Comparison of ENCODE assay signal across 10 cellular contexts in genomic region chr14:101889898-101890297, GRCh38.
DNase-seq lines count a peak whose midpoint lies in the region; ATAC-seq and TF ChIP-seq lines count a peak whose summit lies in the region.
"Had no signal": no experiment of that assay in that cellular context is flagged by ENCODE, and none has a peak within 500 bp of the region (broad histone marks: within the 10 kb centered on the region; RNA-seq: fewer than 3 reads in every experiment).

No MANE protein-coding gene starts in this region.

- H3K36me3 Mint-ChIP-seq in CD4-positive, alpha-beta T cell (ENCODE audit: low read depth), result peaks cover 93% of the 10 kb centered on the region
- peaks cover 17% of the 10 kb centered on the region for H3K36me3 Mint-ChIP-seq in memory B cell

- no peaks in the 10 kb centered on the region for H3K9me3 ChIP-seq in CD4-positive, alpha-beta T cell (ENCODE audit: control insufficient read depth, low read length)
- H3K9me3 ChIP-seq: testis had no signal

- peak overlapping the region; percentile 31 for H3K27ac Mint-ChIP-seq in CD4-positive, alpha-beta T cell
- no peak overlapping the region for H3K27ac Mint-ChIP-seq in memory B cell

- no peak overlapping the region for H3K27ac ChIP-seq in CD4-positive, alpha-beta T cell (ENCODE audit: low read depth, low read length)
- H3K27ac ChIP-seq: testis had no signal

- in situ Hi-C loops in KBM-7 (cut with MboI; ENCODE audit: low pct_unique_long_range_greater_than_20kb, low sequenced_read_pairs), result no loop called here

- CTCF ChIA-PET in CD4-positive, alpha-beta T cell (lab: Charles Lee), result interaction anchor here (0.9 to 1.0 kb wide), 2 partner anchors 18 to 119 kb away, joined by 3 to 12 read pairs; no protein-coding TSS in a partner anchor

- intact Hi-C loops in CD4-positive, alpha-beta T cell (cut with DNase I, micrococcal nuclease), result loop anchor here in 1 of 2 experiments (1.0 to 5.0 kb wide), 2 partner anchors 119 to 183 kb away; no protein-coding TSS in a partner anchor

- TF ChIP-seq CTCF in CD4-positive, alpha-beta T cell (IDR thresholded peaks at IDR 0.05), result no peak

- H3K27me3 Mint-ChIP-seq in CD4-positive, alpha-beta T cell, result no peaks in the 10 kb centered on the region
- H3K27me3 Mint-ChIP-seq in memory B cell, result no peaks in the 10 kb centered on the region

- DNase-seq in CD4-positive, alpha-beta T cell, result no peak
- DNase-seq in KBM-7 (peak; percentile 7), astrocyte of the hippocampus (ENCODE audit: low read depth, low spot score) (peak; percentile 11), memory B cell (ENCODE audit: low spot score in 2 of 2) (no peak), EL (no peak), NCI-H748 treated with DMSO at 0.1 percent for 48 hours (lab: John Stamatoyannopoulos, UW) (no peak)
- DNase-seq: hippocampal formation, NCI-H1105 treated with DMSO at 0.1 percent for 48 hours, testis had no signal

- no peaks in the 10 kb centered on the region for H3K9me3 Mint-ChIP-seq in CD4-positive, alpha-beta T cell
- no peaks in the 10 kb centered on the region for H3K9me3 Mint-ChIP-seq in memory B cell

- POLR2A ChIA-PET in CD4-positive, alpha-beta T cell (lab: Charles Lee), result no interaction called here

- H3K4me1 Mint-ChIP-seq in CD4-positive, alpha-beta T cell (ENCODE audit: low read depth), result no peaks in the 10 kb centered on the region
- H3K4me1 Mint-ChIP-seq in memory B cell, result no peaks in the 10 kb centered on the region

- H3K4me3 Mint-ChIP-seq in CD4-positive, alpha-beta T cell, result no peak overlapping the region
- H3K4me3 Mint-ChIP-seq in memory B cell, result no peak overlapping the region

- H3K27me3 ChIP-seq in CD4-positive, alpha-beta T cell (ENCODE audit: control insufficient read depth, insufficient read depth, low read length), result no peaks in the 10 kb centered on the region
- H3K27me3 ChIP-seq: testis had no signal

- ATAC-seq in CD4-positive, alpha-beta T cell (ENCODE audit: poor library complexity), result peak; percentile 52
- ATAC-seq in memory B cell (ENCODE audit: low read depth) (peak; percentile 41), HG03521 (IDR thresholded peaks at IDR 0.05; ENCODE audit: unreplicated experiment) (no peak)

Comparison
In these comparisons a context has a peak if more than half of its experiments do, and no peak if none do; other contexts are left out.
1. DNase-seq: peak in KBM-7 (single experiment) and astrocyte of the hippocampus (single experiment); none in CD4-positive, alpha-beta T cell (0 of 10), memory B cell (0 of 2), EL (single experiment) and NCI-H748 treated with DMSO at 0.1 percent for 48 hours (single experiment).